Comparison of ENCODE assay signal across 1 cellular context in the genomic region with DNA sequence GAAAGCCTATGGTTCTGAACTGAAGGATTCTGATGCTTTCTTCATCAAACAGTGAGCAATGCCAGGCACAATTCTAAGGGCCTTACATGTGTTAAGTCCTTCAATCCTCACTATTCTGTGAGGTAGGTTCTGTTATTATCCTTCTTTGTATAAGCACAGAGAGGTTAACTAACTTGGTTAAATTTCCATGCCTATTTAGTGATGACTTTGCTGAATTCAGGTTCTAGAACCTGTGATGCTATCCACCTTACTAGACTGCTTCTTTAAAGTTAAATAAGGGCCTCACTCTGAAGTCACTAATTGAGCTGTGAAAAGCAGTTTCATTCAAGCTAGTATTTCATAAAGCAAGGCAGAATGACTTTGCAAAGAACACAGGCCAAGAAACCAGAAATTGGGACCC.
TF ChIP-seq lines count a peak whose summit lies in the region.

No MANE protein-coding gene starts in this region.

TF ChIP-seq in HCT116, 20 proteins besides CTCF, POLR2A, EP300 and RAD21 (continued from another document):
- TF ChIP-seq, protein P1, sequence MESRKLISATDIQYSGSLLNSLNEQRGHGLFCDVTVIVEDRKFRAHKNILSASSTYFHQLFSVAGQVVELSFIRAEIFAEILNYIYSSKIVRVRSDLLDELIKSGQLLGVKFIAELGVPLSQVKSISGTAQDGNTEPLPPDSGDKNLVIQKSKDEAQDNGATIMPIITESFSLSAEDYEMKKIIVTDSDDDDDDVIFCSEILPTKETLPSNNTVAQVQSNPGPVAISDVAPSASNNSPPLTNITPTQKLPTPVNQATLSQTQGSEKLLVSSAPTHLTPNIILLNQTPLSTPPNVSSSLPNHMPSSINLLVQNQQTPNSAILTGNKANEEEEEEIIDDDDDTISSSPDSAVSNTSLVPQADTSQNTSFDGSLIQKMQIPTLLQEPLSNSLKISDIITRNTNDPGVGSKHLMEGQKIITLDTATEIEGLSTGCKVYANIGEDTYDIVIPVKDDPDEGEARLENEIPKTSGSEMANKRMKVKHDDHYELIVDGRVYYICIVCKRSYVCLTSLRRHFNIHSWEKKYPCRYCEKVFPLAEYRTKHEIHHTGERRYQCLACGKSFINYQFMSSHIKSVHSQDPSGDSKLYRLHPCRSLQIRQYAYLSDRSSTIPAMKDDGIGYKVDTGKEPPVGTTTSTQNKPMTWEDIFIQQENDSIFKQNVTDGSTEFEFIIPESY (IDR thresholded peaks at IDR 0.05; ENCODE audit: extremely low read depth, insufficient replicate concordance, low read length), result no peak
- TF ChIP-seq, protein P2, sequence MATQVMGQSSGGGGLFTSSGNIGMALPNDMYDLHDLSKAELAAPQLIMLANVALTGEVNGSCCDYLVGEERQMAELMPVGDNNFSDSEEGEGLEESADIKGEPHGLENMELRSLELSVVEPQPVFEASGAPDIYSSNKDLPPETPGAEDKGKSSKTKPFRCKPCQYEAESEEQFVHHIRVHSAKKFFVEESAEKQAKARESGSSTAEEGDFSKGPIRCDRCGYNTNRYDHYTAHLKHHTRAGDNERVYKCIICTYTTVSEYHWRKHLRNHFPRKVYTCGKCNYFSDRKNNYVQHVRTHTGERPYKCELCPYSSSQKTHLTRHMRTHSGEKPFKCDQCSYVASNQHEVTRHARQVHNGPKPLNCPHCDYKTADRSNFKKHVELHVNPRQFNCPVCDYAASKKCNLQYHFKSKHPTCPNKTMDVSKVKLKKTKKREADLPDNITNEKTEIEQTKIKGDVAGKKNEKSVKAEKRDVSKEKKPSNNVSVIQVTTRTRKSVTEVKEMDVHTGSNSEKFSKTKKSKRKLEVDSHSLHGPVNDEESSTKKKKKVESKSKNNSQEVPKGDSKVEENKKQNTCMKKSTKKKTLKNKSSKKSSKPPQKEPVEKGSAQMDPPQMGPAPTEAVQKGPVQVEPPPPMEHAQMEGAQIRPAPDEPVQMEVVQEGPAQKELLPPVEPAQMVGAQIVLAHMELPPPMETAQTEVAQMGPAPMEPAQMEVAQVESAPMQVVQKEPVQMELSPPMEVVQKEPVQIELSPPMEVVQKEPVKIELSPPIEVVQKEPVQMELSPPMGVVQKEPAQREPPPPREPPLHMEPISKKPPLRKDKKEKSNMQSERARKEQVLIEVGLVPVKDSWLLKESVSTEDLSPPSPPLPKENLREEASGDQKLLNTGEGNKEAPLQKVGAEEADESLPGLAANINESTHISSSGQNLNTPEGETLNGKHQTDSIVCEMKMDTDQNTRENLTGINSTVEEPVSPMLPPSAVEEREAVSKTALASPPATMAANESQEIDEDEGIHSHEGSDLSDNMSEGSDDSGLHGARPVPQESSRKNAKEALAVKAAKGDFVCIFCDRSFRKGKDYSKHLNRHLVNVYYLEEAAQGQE (IDR thresholded peaks at IDR 0.05; ENCODE audit: low read depth), result no peak
- TF ChIP-seq SP1 (IDR thresholded peaks at IDR 0.05; ENCODE audit: low read depth) (no peak), ZFX (IDR thresholded peaks at IDR 0.05) (no peak)
